In genomic region chr5:150905312-150905683, GRCh38 we compare ENCODE assay signal across 1 cellular context.
TF ChIP-seq lines count a peak whose summit lies in the region.

No MANE protein-coding gene starts in this region.

TF ChIP-seq in K562, 482 proteins besides CTCF, POLR2A, EP300 and RAD21 (continued from another document):
- TF ChIP-seq HDAC1 (IDR thresholded peaks at IDR 0.05) (peak in 1 of 2 experiments; percentile 16; a peak in 1 of 4 replicates), NCOR1 (IDR thresholded peaks at IDR 0.05) (0 out of 2 replicates have a peak, but pooled peaks have one; percentile 30), HLTF (IDR thresholded peaks at IDR 0.05) (0 out of 2 replicates have a peak, but pooled peaks have one; percentile 15), HDGF (IDR thresholded peaks at IDR 0.05) (0 out of 2 replicates have a peak, but pooled peaks have one; percentile 58), EHMT2 (IDR thresholded peaks at IDR 0.05) (peak; percentile 12; the same call in 1 of the 2 replicates), BCOR (IDR thresholded peaks at IDR 0.05) (peak; percentile 54; the same call in 1 of the 2 replicates), SMARCE1 (IDR thresholded peaks at IDR 0.05) (0 out of 2 replicates have a peak, but pooled peaks have one; percentile 41), C11orf30 (IDR thresholded peaks at IDR 0.05; ENCODE audit: low read depth) (peak; percentile 15; the same call in 1 of the 2 replicates), SMARCA4 (IDR thresholded peaks at IDR 0.05) (0 out of 2 replicates have a peak, but pooled peaks have one; percentile 38), DPF2 (IDR thresholded peaks at IDR 0.05) (0 out of 2 replicates have a peak, but pooled peaks have one; percentile 20), HBP1 (CRISPR knock-in tag; IDR thresholded peaks at IDR 0.05) (no peak), BACH1 (tag; IDR thresholded peaks at IDR 0.05) (0 out of 2 replicates have a peak, but pooled peaks have one; percentile 8), ELF1 (tag; IDR thresholded peaks at IDR 0.05) (no peak), LARP7 (IDR thresholded peaks at IDR 0.05) (0 out of 2 replicates have a peak, but pooled peaks have one; percentile 44)
- TF ChIP-seq, protein P1, sequence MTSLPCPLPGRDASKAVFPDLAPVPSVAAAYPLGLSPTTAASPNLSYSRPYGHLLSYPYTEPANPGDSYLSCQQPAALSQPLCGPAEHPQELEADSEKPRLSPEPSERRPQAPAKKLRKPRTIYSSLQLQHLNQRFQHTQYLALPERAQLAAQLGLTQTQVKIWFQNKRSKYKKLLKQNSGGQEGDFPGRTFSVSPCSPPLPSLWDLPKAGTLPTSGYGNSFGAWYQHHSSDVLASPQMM (CRISPR knock-in tag; IDR thresholded peaks at IDR 0.05), result no peak
- TF ChIP-seq, protein P2, sequence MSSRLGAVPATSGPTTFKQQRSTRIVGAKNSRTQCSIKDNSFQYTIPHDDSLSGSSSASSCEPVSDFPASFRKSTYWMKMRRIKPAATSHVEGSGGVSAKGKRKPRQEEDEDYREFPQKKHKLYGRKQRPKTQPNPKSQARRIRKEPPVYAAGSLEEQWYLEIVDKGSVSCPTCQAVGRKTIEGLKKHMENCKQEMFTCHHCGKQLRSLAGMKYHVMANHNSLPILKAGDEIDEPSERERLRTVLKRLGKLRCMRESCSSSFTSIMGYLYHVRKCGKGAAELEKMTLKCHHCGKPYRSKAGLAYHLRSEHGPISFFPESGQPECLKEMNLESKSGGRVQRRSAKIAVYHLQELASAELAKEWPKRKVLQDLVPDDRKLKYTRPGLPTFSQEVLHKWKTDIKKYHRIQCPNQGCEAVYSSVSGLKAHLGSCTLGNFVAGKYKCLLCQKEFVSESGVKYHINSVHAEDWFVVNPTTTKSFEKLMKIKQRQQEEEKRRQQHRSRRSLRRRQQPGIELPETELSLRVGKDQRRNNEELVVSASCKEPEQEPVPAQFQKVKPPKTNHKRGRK (tag; IDR thresholded peaks at IDR 0.05), result peak; percentile 82
- TF ChIP-seq, protein P3, sequence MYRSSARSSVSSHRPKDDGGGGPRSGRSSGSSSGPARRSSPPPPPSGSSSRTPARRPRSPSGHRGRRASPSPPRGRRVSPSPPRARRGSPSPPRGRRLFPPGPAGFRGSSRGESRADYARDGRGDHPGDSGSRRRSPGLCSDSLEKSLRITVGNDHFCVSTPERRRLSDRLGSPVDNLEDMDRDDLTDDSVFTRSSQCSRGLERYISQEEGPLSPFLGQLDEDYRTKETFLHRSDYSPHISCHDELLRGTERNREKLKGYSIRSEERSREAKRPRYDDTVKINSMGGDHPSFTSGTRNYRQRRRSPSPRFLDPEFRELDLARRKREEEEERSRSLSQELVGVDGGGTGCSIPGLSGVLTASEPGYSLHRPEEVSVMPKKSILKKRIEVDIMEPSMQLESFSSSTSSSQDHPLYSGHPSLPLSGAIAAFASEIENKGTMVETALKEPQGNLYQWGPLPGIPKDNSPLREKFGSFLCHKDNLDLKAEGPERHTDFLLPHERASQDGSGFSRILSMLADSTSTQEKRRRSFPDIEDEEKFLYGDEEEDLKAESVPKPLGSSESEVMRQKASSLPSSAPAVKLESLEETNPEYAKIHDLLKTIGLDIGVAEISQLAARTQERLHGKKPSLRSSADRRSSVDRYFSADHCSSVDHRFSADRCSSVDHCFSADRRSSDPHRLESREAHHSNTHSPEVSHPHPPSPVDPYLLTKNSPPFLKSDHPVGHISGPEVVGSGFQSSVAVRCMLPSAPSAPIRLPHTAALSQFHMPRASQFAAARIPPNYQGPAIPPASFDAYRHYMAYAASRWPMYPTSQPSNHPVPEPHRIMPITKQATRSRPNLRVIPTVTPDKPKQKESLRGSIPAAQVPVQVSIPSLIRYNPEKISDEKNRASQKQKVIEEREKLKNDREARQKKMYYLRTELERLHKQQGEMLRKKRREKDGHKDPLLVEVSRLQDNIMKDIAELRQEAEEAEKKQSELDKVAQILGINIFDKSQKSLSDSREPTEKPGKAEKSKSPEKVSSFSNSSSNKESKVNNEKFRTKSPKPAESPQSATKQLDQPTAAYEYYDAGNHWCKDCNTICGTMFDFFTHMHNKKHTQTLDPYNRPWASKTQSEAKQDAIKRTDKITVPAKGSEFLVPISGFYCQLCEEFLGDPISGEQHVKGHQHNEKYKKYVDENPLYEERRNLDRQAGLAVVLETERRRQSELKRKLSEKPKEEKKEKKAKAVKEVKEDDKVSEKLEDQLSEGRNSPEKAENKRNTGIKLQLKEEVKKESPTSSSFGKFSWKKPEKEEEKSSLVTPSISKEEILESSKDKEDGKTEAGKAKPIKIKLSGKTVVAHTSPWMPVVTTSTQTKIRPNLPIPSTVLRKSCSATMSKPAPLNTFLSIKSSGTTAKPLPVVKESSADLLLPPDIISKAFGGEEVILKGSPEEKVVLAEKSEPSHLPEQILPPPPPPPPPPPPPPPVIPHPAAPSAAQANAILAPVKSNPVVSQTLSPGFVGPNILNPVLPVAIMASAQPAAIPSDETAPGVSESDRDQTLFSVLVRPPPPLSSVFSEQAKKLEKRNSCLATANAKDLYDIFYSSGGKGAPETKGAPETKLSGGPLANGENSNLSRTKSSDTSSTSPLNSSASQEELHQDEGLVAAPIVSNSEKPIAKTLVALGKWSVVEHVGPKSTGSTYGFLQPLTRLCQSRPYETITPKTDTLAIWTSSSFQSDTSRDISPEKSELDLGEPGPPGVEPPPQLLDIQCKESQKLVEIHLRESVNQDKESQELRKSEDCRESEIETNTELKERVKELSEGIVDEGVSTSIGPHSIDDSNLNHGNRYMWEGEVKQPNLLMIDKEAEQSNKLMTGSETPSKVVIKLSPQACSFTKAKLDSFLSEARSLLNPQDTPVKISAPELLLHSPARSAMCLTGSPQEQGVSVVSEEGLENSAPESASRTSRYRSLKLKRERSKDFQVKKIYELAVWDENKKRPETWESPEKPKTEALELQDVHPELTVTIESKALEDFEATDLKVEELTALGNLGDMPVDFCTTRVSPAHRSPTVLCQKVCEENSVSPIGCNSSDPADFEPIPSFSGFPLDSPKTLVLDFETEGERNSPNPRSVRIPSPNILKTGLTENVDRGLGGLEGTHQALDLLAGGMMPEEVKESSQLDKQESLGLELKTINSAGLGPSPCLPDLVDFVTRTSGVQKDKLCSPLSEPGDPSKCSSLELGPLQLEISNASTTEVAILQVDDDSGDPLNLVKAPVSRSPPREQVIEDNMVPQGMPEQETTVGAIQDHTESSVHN (IDR thresholded peaks at IDR 0.05; ENCODE audit: borderline replicate concordance in 1 of 2, low read depth in 1 of 2), result peak in 1 of 2 experiments; percentile 59; a peak in 1 of 4 replicates
- TF ChIP-seq, protein P4, sequence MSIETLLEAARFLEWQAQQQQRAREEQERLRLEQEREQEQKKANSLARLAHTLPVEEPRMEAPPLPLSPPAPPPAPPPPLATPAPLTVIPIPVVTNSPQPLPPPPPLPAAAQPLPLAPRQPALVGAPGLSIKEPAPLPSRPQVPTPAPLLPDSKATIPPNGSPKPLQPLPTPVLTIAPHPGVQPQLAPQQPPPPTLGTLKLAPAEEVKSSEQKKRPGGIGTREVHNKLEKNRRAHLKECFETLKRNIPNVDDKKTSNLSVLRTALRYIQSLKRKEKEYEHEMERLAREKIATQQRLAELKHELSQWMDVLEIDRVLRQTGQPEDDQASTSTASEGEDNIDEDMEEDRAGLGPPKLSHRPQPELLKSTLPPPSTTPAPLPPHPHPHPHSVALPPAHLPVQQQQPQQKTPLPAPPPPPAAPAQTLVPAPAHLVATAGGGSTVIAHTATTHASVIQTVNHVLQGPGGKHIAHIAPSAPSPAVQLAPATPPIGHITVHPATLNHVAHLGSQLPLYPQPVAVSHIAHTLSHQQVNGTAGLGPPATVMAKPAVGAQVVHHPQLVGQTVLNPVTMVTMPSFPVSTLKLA (conservative IDR thresholded peaks at IDR 0.05), result peak in 1 of 2 experiments; percentile 19; a peak in 2 of 4 replicates
- TF ChIP-seq, protein P5, sequence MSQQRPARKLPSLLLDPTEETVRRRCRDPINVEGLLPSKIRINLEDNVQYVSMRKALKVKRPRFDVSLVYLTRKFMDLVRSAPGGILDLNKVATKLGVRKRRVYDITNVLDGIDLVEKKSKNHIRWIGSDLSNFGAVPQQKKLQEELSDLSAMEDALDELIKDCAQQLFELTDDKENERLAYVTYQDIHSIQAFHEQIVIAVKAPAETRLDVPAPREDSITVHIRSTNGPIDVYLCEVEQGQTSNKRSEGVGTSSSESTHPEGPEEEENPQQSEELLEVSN (IDR thresholded peaks at IDR 0.05; ENCODE audit: borderline replicate concordance in 1 of 2, extremely low read depth in 1 of 2, insufficient read depth in 1 of 2, insufficient read length in 1 of 2, low read depth in 1 of 2, low read length in 1 of 2, poor library complexity in 1 of 2, severe bottlenecking in 1 of 2), result no peak
- TF ChIP-seq, protein P6, sequence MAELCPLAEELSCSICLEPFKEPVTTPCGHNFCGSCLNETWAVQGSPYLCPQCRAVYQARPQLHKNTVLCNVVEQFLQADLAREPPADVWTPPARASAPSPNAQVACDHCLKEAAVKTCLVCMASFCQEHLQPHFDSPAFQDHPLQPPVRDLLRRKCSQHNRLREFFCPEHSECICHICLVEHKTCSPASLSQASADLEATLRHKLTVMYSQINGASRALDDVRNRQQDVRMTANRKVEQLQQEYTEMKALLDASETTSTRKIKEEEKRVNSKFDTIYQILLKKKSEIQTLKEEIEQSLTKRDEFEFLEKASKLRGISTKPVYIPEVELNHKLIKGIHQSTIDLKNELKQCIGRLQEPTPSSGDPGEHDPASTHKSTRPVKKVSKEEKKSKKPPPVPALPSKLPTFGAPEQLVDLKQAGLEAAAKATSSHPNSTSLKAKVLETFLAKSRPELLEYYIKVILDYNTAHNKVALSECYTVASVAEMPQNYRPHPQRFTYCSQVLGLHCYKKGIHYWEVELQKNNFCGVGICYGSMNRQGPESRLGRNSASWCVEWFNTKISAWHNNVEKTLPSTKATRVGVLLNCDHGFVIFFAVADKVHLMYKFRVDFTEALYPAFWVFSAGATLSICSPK (IDR thresholded peaks at IDR 0.05; ENCODE audit: borderline replicate concordance), result peak; percentile 75; the same call in 1 of the 2 replicates
- TF ChIP-seq, protein P7, sequence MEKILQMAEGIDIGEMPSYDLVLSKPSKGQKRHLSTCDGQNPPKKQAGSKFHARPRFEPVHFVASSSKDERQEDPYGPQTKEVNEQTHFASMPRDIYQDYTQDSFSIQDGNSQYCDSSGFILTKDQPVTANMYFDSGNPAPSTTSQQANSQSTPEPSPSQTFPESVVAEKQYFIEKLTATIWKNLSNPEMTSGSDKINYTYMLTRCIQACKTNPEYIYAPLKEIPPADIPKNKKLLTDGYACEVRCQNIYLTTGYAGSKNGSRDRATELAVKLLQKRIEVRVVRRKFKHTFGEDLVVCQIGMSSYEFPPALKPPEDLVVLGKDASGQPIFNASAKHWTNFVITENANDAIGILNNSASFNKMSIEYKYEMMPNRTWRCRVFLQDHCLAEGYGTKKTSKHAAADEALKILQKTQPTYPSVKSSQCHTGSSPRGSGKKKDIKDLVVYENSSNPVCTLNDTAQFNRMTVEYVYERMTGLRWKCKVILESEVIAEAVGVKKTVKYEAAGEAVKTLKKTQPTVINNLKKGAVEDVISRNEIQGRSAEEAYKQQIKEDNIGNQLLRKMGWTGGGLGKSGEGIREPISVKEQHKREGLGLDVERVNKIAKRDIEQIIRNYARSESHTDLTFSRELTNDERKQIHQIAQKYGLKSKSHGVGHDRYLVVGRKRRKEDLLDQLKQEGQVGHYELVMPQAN (IDR thresholded peaks at IDR 0.05; ENCODE audit: borderline replicate concordance), result peak; percentile 58
- TF ChIP-seq, protein P8, sequence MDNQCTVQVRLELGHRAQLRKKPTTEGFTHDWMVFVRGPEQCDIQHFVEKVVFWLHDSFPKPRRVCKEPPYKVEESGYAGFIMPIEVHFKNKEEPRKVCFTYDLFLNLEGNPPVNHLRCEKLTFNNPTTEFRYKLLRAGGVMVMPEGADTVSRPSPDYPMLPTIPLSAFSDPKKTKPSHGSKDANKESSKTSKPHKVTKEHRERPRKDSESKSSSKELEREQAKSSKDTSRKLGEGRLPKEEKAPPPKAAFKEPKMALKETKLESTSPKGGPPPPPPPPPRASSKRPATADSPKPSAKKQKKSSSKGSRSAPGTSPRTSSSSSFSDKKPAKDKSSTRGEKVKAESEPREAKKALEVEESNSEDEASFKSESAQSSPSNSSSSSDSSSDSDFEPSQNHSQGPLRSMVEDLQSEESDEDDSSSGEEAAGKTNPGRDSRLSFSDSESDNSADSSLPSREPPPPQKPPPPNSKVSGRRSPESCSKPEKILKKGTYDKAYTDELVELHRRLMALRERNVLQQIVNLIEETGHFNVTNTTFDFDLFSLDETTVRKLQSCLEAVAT (IDR thresholded peaks at IDR 0.05), result peak in 1 of 2 experiments; percentile 79; a peak in 1 of 4 replicates
